ENCODE assay signal across 1 cellular context in the genomic region with DNA sequence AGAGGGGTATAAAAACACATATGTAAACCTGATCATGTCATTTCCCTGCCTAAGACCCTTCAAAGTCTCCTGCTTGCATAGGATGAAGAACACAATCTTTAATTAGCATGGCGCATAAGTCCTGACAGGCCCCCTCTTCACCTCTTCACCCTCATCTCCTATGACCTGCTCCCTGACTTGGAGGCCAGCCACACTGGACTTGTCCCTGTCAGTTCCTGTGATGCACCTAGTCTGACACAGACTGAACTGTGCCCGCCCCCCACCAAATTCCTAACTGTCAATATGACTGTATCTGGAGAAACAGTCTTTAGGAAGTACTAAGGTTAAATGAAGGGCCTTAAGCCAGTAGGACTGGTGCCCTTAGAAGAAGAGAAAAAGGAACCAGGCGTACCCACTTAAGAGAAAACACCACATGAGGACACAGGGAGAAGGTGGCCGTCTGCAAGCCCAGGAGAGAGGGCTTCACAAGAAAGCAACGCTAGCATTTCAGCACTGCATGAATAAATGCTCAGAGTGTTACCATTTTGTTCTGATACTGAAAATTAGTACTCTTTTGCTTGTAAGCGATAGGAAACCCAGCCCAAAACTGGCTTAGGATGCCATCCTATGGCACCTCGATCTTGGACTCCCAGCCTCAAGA.
TF ChIP-seq lines count a peak whose summit lies in the region.

No MANE protein-coding gene starts in this region.

TF ChIP-seq in H1, 55 proteins besides CTCF, POLR2A, EP300 and RAD21:
- TF ChIP-seq SRF (IDR thresholded peaks at IDR 0.05; ENCODE audit: low read depth, low read length), result no peak
- no peak for TF ChIP-seq TAF7 (optimal IDR thresholded peaks at IDR 0.05; ENCODE audit: borderline replicate concordance, low read depth, low read length)
